10 cellular contexts compared by ENCODE assay signal in the genomic region with DNA sequence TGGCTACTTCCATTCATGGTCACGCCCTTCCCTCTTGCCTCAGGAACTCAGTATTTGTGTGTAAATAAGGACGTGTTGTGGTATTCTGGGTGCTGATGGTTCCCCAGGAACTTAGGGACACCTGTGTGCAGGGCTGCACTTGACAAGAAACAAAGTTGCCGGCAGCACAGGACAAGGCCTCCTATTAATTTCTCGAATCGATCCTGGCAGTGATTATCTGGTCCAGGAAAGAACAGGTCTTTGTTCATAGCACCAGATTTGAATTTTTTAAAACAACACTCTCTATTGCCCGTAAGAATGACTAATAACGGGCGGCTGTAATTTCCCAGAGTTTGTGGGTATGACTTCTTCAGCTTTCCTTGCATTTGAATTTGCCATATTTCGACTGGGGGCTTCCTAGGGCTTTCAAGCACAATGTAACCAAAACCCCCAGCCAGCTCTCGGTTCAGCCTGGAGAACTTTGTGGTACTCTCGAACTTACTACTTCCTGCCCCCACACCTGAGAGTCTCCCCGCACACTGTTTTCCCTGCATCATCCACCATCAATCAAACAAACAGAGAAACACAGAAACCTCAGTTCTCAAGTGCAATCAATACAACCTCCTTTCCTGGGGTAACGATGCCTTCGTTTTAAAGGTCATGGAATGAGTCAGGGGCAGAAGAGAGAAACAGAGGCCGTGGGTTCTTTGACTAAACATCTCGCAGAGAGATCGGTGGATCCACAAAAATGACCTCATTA.
DNase-seq lines count a peak whose midpoint lies in the region; ATAC-seq and TF ChIP-seq lines count a peak whose summit lies in the region.
"Had no signal": no experiment of that assay in that cellular context is flagged by ENCODE, and none has a peak within 500 bp of the region (broad histone marks: within the 10 kb centered on the region; RNA-seq: fewer than 3 reads in every experiment).

No MANE protein-coding gene starts in this region.

- H3K4me3 Mint-ChIP-seq in effector memory CD8-positive, alpha-beta T cell, result peak overlapping the region; percentile 76 to 80

- no peaks in the 10 kb centered on the region for H3K36me3 ChIP-seq in ovary

- no peak overlapping the region for H3K27ac ChIP-seq in ovary
- H3K27ac ChIP-seq: PC-9 had no signal

- H3K27ac Mint-ChIP-seq in effector memory CD8-positive, alpha-beta T cell, result peak overlapping the region; percentile 85 to 87

- H3K27me3 ChIP-seq in ovary, result no peaks in the 10 kb centered on the region

- H3K36me3 Mint-ChIP-seq in effector memory CD8-positive, alpha-beta T cell (ENCODE audit: insufficient read depth), result peaks cover 6% of the 10 kb centered on the region

- H3K9me3 ChIP-seq in ovary, result no peaks in the 10 kb centered on the region

- TF ChIP-seq POLR2A in ovary (IDR thresholded peaks at IDR 0.05), result no peak

- no peak overlapping the region for H3K4me3 ChIP-seq in ovary
- H3K4me3 ChIP-seq: PC-9 had no signal

- 78 to 84% (median 83%) methylated on average over 17 of the region's 17 CpGs for WGBS in ovary, 3 donors

- H3K4me1 Mint-ChIP-seq in effector memory CD8-positive, alpha-beta T cell (ENCODE audit: low read depth in 2 of 2), result peaks cover 20 to 33% of the 10 kb centered on the region in 2 donors

- DNase-seq in activated gamma-delta T cell treated with Interleukin-2 at 50 U/mL for 16 hours (peak; percentile 26), activated gamma-delta T cell (lab: John Stamatoyannopoulos, UW) (no peak), NCI-H524 (lab: John Stamatoyannopoulos, UW) (no peak), NCI-H526 (lab: John Stamatoyannopoulos, UW) (no peak), ovary (no peak), HK-2 (ENCODE audit: unreplicated experiment) (no peak)
- DNase-seq in activated CD4-positive, alpha-beta T cell treated with anti-CD3 and anti-CD28 coated beads for 4 hours, result peak; percentile 66 to 69
- DNase-seq in effector memory CD8-positive, alpha-beta T cell, result peak; percentile 9 to 11 (median 11)
- DNase-seq: PC-9 had no signal

- intact Hi-C loops in ovary (cut with DNase I), result no loop called here

- no peaks in the 10 kb centered on the region for H3K9me3 Mint-ChIP-seq in effector memory CD8-positive, alpha-beta T cell

- no peak for TF ChIP-seq CTCF in ovary (IDR thresholded peaks at IDR 0.05)

- no peaks in the 10 kb centered on the region for H3K27me3 Mint-ChIP-seq in effector memory CD8-positive, alpha-beta T cell

- no peak for TF ChIP-seq EP300 in ovary (IDR thresholded peaks at IDR 0.05)

- peaks cover 2% of the 10 kb centered on the region for H3K4me1 ChIP-seq in ovary (ENCODE audit: insufficient read depth)

- peak; percentile 83 for ATAC-seq in effector memory CD8-positive, alpha-beta T cell (replicated peaks)
- ATAC-seq: HCT116 had no signal

Comparison
In these comparisons a context has a peak if more than half of its experiments do, and no peak if none do; other contexts are left out.
1. DNase-seq: peak in activated gamma-delta T cell treated with Interleukin-2 at 50 U/mL for 16 hours (single experiment), activated CD4-positive, alpha-beta T cell treated with anti-CD3 and anti-CD28 coated beads for 4 hours (2 of 2) and effector memory CD8-positive, alpha-beta T cell (3 of 3); none in activated gamma-delta T cell (single experiment), NCI-H524 (0 of 2), NCI-H526 (0 of 2), ovary (0 of 5) and HK-2 (single experiment).